ENCODE assay signal across 18 cellular contexts in genomic region chr7:112131016-112131415, GRCh38.
DNase-seq lines count a peak whose midpoint lies in the region; ATAC-seq, FAIRE-seq and TF ChIP-seq lines count a peak whose summit lies in the region.
"Had no signal": no experiment of that assay in that cellular context is flagged by ENCODE, and none has a peak within 500 bp of the region (broad histone marks: within the 10 kb centered on the region; RNA-seq: fewer than 3 reads in every experiment).

No MANE protein-coding gene starts in this region.

- H4K20me1 ChIP-seq in keratinocyte (ENCODE audit: control insufficient read depth, extremely low read depth, insufficient read depth, low read length) = no peaks in the 10 kb centered on the region

- H3K4me1 ChIP-seq in heart left ventricle (peaks cover 9 to 63% (median 49%) of the 10 kb centered on the region in 12 donors), right atrium auricular region (peaks cover 0 to 39% of the 10 kb centered on the region in 2 donors), keratinocyte (ENCODE audit: control insufficient read depth, extremely low read depth, insufficient read depth, low read length) (peaks cover 5% of the 10 kb centered on the region), upper lobe of left lung (peaks cover 25 to 59% (median 43%) of the 10 kb centered on the region in 4 donors)

- H3K27ac ChIP-seq in heart left ventricle = peak overlapping the region in 10 of 12 donors; percentile 24 to 71 (median 48)
- H3K27ac ChIP-seq in right atrium auricular region = no peak overlapping the region
- no peak overlapping the region for H3K27ac ChIP-seq in keratinocyte (ENCODE audit: control insufficient read depth, insufficient read depth, low read length)
- H3K27ac ChIP-seq in upper lobe of left lung = peak overlapping the region in 3 of 4 donors; percentile 8 to 71 (median 31)
- H3K27ac ChIP-seq: neural progenitor cell, upper lobe of right lung had no signal

- H3K36me3 ChIP-seq in heart left ventricle (no peaks in the 10 kb centered on the region), right atrium auricular region (no peaks in the 10 kb centered on the region), keratinocyte (ENCODE audit: control insufficient read depth in 2 of 2, extremely low read depth in 1 of 2, insufficient read depth in 2 of 2, low read length in 2 of 2) (no peaks in the 10 kb centered on the region), upper lobe of left lung (no peaks in the 10 kb centered on the region)
- H3K36me3 ChIP-seq: neural progenitor cell, upper lobe of right lung had no signal

- no peaks in the 10 kb centered on the region for H3K9me3 ChIP-seq in heart left ventricle
- H3K9me3 ChIP-seq in right atrium auricular region = no peaks in the 10 kb centered on the region
- H3K9me3 ChIP-seq in keratinocyte (ENCODE audit: control insufficient read depth, low read depth, low read length) = no peaks in the 10 kb centered on the region
- no peaks in the 10 kb centered on the region for H3K9me3 ChIP-seq in upper lobe of left lung
- H3K9me3 ChIP-seq: upper lobe of right lung had no signal

- H3K79me2 ChIP-seq in keratinocyte (ENCODE audit: control insufficient read depth, insufficient read depth, low read length) = peaks cover 17% of the 10 kb centered on the region

- FAIRE-seq in keratinocyte (lab: Jason Lieb, UNC) = peak; percentile 13

- H3K4me2 ChIP-seq in keratinocyte (ENCODE audit: control insufficient read depth, extremely low read depth, insufficient read depth, low read depth, low read length) = no peak overlapping the region

- no peaks in the 10 kb centered on the region for H3K27me3 ChIP-seq in heart left ventricle
- no peaks in the 10 kb centered on the region for H3K27me3 ChIP-seq in right atrium auricular region
- no peaks in the 10 kb centered on the region for H3K27me3 ChIP-seq in keratinocyte (ENCODE audit: control insufficient read depth, extremely low read depth, insufficient read depth, low read length)
- no peaks in the 10 kb centered on the region for H3K27me3 ChIP-seq in upper lobe of left lung
- H3K27me3 ChIP-seq: neural progenitor cell, upper lobe of right lung had no signal

- H3K4me3 ChIP-seq in heart left ventricle (no peak overlapping the region), right atrium auricular region (no peak overlapping the region), keratinocyte (ENCODE audit: control insufficient read depth in 2 of 3, extremely low read depth in 1 of 3, insufficient read depth in 2 of 3, low read depth in 1 of 3, low read length in 3 of 3) (no peak overlapping the region), upper lobe of left lung (no peak overlapping the region)
- H3K4me3 ChIP-seq: neural progenitor cell, upper lobe of right lung had no signal

- DNase-seq in heart left ventricle (no peak), right atrium auricular region (ENCODE audit: low spot score) (no peak), NCI-H69 (lab: John Stamatoyannopoulos, UW) (peak; percentile 69), keratinocyte (ENCODE audit: low read depth, low spot score) (no peak), upper lobe of left lung (no peak), occipital lobe (lab: John Stamatoyannopoulos, UW) (no peak), COR-L47 (lab: John Stamatoyannopoulos, UW) (no peak)
- DNase-seq in activated CD4-positive, alpha-beta T cell treated with anti-CD3 and anti-CD28 coated beads, Interleukin-2, amount 50 U/mL, for 1 hour = no peak
- DNase-seq: activated CD4-positive, alpha-beta T cell treated with anti-CD3 and anti-CD28 coated beads for 48 hours; activated CD8-positive, alpha-beta memory T cell treated with anti-CD3 and anti-CD28 coated beads, Interleukin-2, amount 50 U/mL, for 48 hours; activated gamma-delta T cell treated with Interleukin-2 at 50 U/mL for 16 hours; amniotic stem cell; C1 segment of cervical spinal cord; effector memory CD4-positive, alpha-beta T cell; NCI-H1436 treated with DMSO at 0.1 percent for 48 hours; NCI-H524 treated with DMSO at 0.1 percent for 48 hours; upper lobe of right lung had no signal

- H2AFZ ChIP-seq in keratinocyte (ENCODE audit: control insufficient read depth, low read length) = no peak overlapping the region
- H2AFZ ChIP-seq: neural progenitor cell had no signal

- TF ChIP-seq POLR2A in heart left ventricle (IDR thresholded peaks at IDR 0.05) = no peak
- no peak for TF ChIP-seq POLR2A in upper lobe of left lung (IDR thresholded peaks at IDR 0.05)

- TF ChIP-seq EP300 in upper lobe of left lung (IDR thresholded peaks at IDR 0.05) = no peak

- ATAC-seq in heart left ventricle (peak in 1 of 4 donors; percentile 27), upper lobe of left lung (ENCODE audit: low FRiP score in 2 of 2) (no peak)
- ATAC-seq: upper lobe of right lung had no signal

- dilution Hi-C loops in keratinocyte (cut with MboI; ENCODE audit: extremely low pct_ligation_motif_present, low sequenced_read_pairs) = no loop called here

- TF ChIP-seq CTCF in heart left ventricle (IDR thresholded peaks at IDR 0.05) (no peak), right atrium auricular region (IDR thresholded peaks at IDR 0.05) (no peak), keratinocyte (optimal IDR thresholded peaks at IDR 0.05 in 1 of 3, IDR thresholded peaks at IDR 0.05 in 1 of 3, conservative IDR thresholded peaks at IDR 0.05 in 1 of 3; ENCODE audit: extremely low read depth in 1 of 3, insufficient read depth in 2 of 3, low read length in 3 of 3) (no peak), upper lobe of left lung (IDR thresholded peaks at IDR 0.05) (no peak)

- 58 to 74% (median 67%) methylated on average over 7 of the region's 7 CpGs for WGBS in heart left ventricle, 4 donors
- WGBS in upper lobe of left lung, 2 donors = 72 to 73% methylated on average over 7 of the region's 7 CpGs

- no peak overlapping the region for H3K9ac ChIP-seq in keratinocyte (ENCODE audit: control insufficient read depth, extremely low read depth, insufficient read depth, low read length)
- H3K9ac ChIP-seq: neural progenitor cell had no signal

- H3K9me1 ChIP-seq in keratinocyte (ENCODE audit: control insufficient read depth, extremely low read depth, insufficient read depth, low read length) = no peaks in the 10 kb centered on the region

- intact Hi-C loops in heart left ventricle (cut with DNase I) = loop anchor here in 4 of 10 donors (5.0 to 10.0 kb wide), 3 partner anchors 71 to 244 kb away; partner anchors contain the start of genes DOCK4 (in 3 of the 4) and ZNF277 (in 3 of the 4)

Comparison
In these comparisons a context has a peak if more than half of its experiments do, and no peak if none do; other contexts are left out.
1. H3K27ac ChIP-seq: peak in heart left ventricle (10 of 12) and upper lobe of left lung (3 of 4); none in right atrium auricular region (0 of 2) and keratinocyte (single experiment).